In genomic region chr3:101228441-101228840, GRCh38 we compare ENCODE assay signal across 16 cellular contexts.
DNase-seq lines count a peak whose midpoint lies in the region; ATAC-seq, FAIRE-seq and TF ChIP-seq lines count a peak whose summit lies in the region.
"Had no signal": no experiment of that assay in that cellular context is flagged by ENCODE, and none has a peak within 500 bp of the region (broad histone marks: within the 10 kb centered on the region; RNA-seq: fewer than 3 reads in every experiment).

No MANE protein-coding gene starts in this region.

- H3K36me3 ChIP-seq in HEK293 (ENCODE audit: control insufficient read depth in 2 of 2, insufficient read depth in 1 of 2, low read length in 2 of 2) (no peaks in the 10 kb centered on the region), K562 (ENCODE audit: control insufficient read depth, insufficient read depth, low read length) (no peaks in the 10 kb centered on the region), mesendoderm (ENCODE audit: control insufficient read depth, insufficient read depth, low read length) (no peaks in the 10 kb centered on the region)
- H3K36me3 ChIP-seq: BLaER1, HAP-1 had no signal

- TF ChIP-seq POLR2A in K562 (conservative IDR thresholded peaks at IDR 0.05), result no peak

- H3K27ac ChIP-seq in HEK293 (ENCODE audit: extremely low read depth, low read depth, low read length) (no peak overlapping the region), K562 (ENCODE audit: extremely low read depth, low read depth, low read length) (no peak overlapping the region), mesendoderm (ENCODE audit: low read depth, low read length) (no peak overlapping the region)
- H3K27ac ChIP-seq: BLaER1, GM23248 had no signal

- peak overlapping the region; percentile 46 for H3K27ac Mint-ChIP-seq in type B pancreatic cell
- H3K27ac Mint-ChIP-seq: CD14-positive monocyte; CD4-positive, alpha-beta memory T cell had no signal

- H3K4me2 ChIP-seq in K562 (ENCODE audit: insufficient read depth, low read length) (no peak overlapping the region), mesendoderm (ENCODE audit: low read length) (no peak overlapping the region)
- H3K4me2 ChIP-seq: BLaER1 had no signal

- H2BK120ac ChIP-seq in mesendoderm (ENCODE audit: low read depth, low read length), result no peak overlapping the region

- no peak overlapping the region for H3K9ac ChIP-seq in K562 (ENCODE audit: insufficient read depth in 1 of 2, low read depth in 2 of 2, low read length in 2 of 2)
- H3K9ac ChIP-seq in mesendoderm (ENCODE audit: low read length), result no peak overlapping the region
- H3K9ac ChIP-seq: BLaER1, GM23248 had no signal

- no peaks in the 10 kb centered on the region for H3K36me3 Mint-ChIP-seq in type B pancreatic cell
- H3K36me3 Mint-ChIP-seq: CD14-positive monocyte; CD4-positive, alpha-beta memory T cell had no signal

- CTCF ChIA-PET in HEK293 (lab: Yijun Ruan, JAX), result no interaction called here
- CTCF ChIA-PET in K562 (lab: Yijun Ruan, JAX; ENCODE audit: low intra/inter-chr PET ratio), result no interaction called here

- peaks cover 4% of the 10 kb centered on the region for H3K4me1 Mint-ChIP-seq in type B pancreatic cell (ENCODE audit: unreplicated experiment)
- H3K4me1 Mint-ChIP-seq: CD14-positive monocyte; CD4-positive, alpha-beta memory T cell had no signal

- intact Hi-C loops in K562 (cut with micrococcal nuclease), result no loop called here

- H3K18ac ChIP-seq in mesendoderm (ENCODE audit: low read length), result no peak overlapping the region

- H3K9me3 ChIP-seq in HEK293 (ENCODE audit: control insufficient read depth, insufficient read depth, low read depth, low read length), result no peaks in the 10 kb centered on the region
- H3K9me3 ChIP-seq in K562 (replicated peaks; ENCODE audit: control insufficient read depth, insufficient read depth, low read depth, low read length), result no peaks in the 10 kb centered on the region
- H3K9me3 ChIP-seq: BLaER1, HAP-1 had no signal

- H3K27me3 Mint-ChIP-seq in type B pancreatic cell, result no peaks in the 10 kb centered on the region
- H3K27me3 Mint-ChIP-seq: CD4-positive, alpha-beta memory T cell had no signal

- BruUV-seq in K562 (replicated peaks; lab: Mats Ljungman, UMichigan), result no TSS peak

- peak overlapping the region; percentile 39 for H4K8ac ChIP-seq in mesendoderm (ENCODE audit: low read depth, low read length)

- ATAC-seq in K562, result no peak
- no peak for ATAC-seq in GM21515 (IDR thresholded peaks at IDR 0.05; ENCODE audit: unreplicated experiment)

- no peak overlapping the region for H3K23ac ChIP-seq in mesendoderm (ENCODE audit: low read length)

- in situ Hi-C loops in K562 (cut with MboI), result no loop called here

- no peaks in the 10 kb centered on the region for H4K20me1 ChIP-seq in K562 (replicated peaks; ENCODE audit: control insufficient read depth, insufficient read depth, low read length)
- H4K20me1 ChIP-seq: BLaER1 had no signal

- H3K56ac ChIP-seq in mesendoderm (ENCODE audit: low read length), result no peak overlapping the region

- no peaks in the 10 kb centered on the region for H3K27me3 ChIP-seq in K562 (ENCODE audit: control insufficient read depth in 2 of 2, insufficient read depth in 2 of 2, low read length in 2 of 2)
- no peaks in the 10 kb centered on the region for H3K27me3 ChIP-seq in mesendoderm (ENCODE audit: insufficient read depth, low read length, poor library complexity)
- H3K27me3 ChIP-seq: BLaER1 had no signal

- POLR2A ChIA-PET in HEK293 (lab: Yijun Ruan, JAX), result no interaction called here
- POLR2A ChIA-PET in K562 (lab: Yijun Ruan, JAX), result interaction anchor here (1.2 kb wide), 1 partner anchor 8 kb away, joined by 4 read pairs; no protein-coding TSS in a partner anchor

- H3K79me1 ChIP-seq in mesendoderm (ENCODE audit: low read length), result no peaks in the 10 kb centered on the region

- H3K79me2 ChIP-seq in K562 (ENCODE audit: control insufficient read depth, insufficient read depth, low read length) (no peaks in the 10 kb centered on the region), mesendoderm (ENCODE audit: control insufficient read depth, insufficient read depth, low read length) (no peaks in the 10 kb centered on the region)

- no peak for TF ChIP-seq EP300 in K562 (IDR thresholded peaks at IDR 0.05; ENCODE audit: low read length)

- TF ChIP-seq CTCF in HEK293 (tag by site-specific recombination; IDR thresholded peaks at IDR 0.05), result no peak
- TF ChIP-seq CTCF in K562 (IDR thresholded peaks at IDR 0.05 in 2 of 3, conservative IDR thresholded peaks at IDR 0.05 in 1 of 3; ENCODE audit: insufficient read depth in 2 of 3, low read depth in 1 of 3, low read length in 3 of 3), result no peak
- TF ChIP-seq CTCF in type B pancreatic cell (conservative IDR thresholded peaks at IDR 0.05), result no peak

- no peak for FAIRE-seq in K562 (lab: Jason Lieb, UNC)

- no peak overlapping the region for H2AK5ac ChIP-seq in mesendoderm (ENCODE audit: low read length)

- H2AFZ ChIP-seq in K562 (ENCODE audit: low read depth, low read length), result no peak overlapping the region
- H2AFZ ChIP-seq: GM23248 had no signal

- no peak overlapping the region for H3K4me3 Mint-ChIP-seq in type B pancreatic cell
- H3K4me3 Mint-ChIP-seq: CD14-positive monocyte; CD4-positive, alpha-beta memory T cell had no signal

- H3K4me3 ChIP-seq in HEK293 (ENCODE audit: low read depth, low read length), result no peak overlapping the region
- no peak overlapping the region for H3K4me3 ChIP-seq in K562
- no peak overlapping the region for H3K4me3 ChIP-seq in mesendoderm (ENCODE audit: low read length)
- H3K4me3 ChIP-seq: BLaER1, GM23248, HAP-1 had no signal

- no peak overlapping the region for H3K4ac ChIP-seq in mesendoderm (ENCODE audit: low read depth, low read length)

- H2BK5ac ChIP-seq in mesendoderm (ENCODE audit: low read length), result no peak overlapping the region

- no peaks in the 10 kb centered on the region for H3K4me1 ChIP-seq in HEK293 (ENCODE audit: control insufficient read depth, insufficient read depth, low read length)
- peaks cover 0 to 6% of the 10 kb centered on the region in 2 experiments; a peak in 1 of 5 replicates for H3K4me1 ChIP-seq in K562 (replicated peaks in 1 of 2; ENCODE audit: control insufficient read depth in 2 of 2, insufficient read depth in 2 of 2, low read length in 2 of 2)
- H3K4me1 ChIP-seq in mesendoderm (ENCODE audit: control insufficient read depth, low read depth, low read length), result no peaks in the 10 kb centered on the region
- H3K4me1 ChIP-seq: HAP-1 had no signal

- H3K9me3 Mint-ChIP-seq in type B pancreatic cell, result no peaks in the 10 kb centered on the region
- H3K9me3 Mint-ChIP-seq: CD4-positive, alpha-beta memory T cell had no signal

- no peak overlapping the region for H4K5ac ChIP-seq in mesendoderm (ENCODE audit: low read length)

- no peak; a peak in 1 of 4 replicates for TF ChIP-seq RAD21 in K562 (CRISPR knock-in tag; conservative IDR thresholded peaks at IDR 0.05 in 1 of 2, IDR thresholded peaks at IDR 0.05 in 1 of 2)

- no peaks in the 10 kb centered on the region for H3K9me1 ChIP-seq in K562 (ENCODE audit: control insufficient read depth, insufficient read depth, low read length)

- no peak for DNase-seq in K562 (ENCODE audit: extremely low read depth in 1 of 4, low spot score in 3 of 4)
- DNase-seq in mesendoderm, result peak; percentile 63
- no peak for DNase-seq in type B pancreatic cell (ENCODE audit: extremely low spot score, unreplicated experiment)
- no peak for DNase-seq in NCI-H2227 (lab: John Stamatoyannopoulos, UW; ENCODE audit: unreplicated experiment)
- DNase-seq in NCI-H526 treated with DMSO at 0.1 percent for 48 hours (lab: John Stamatoyannopoulos, UW), result no peak
- DNase-seq: 8988T; CD4-positive, alpha-beta memory T cell; DMS153; DMS79; GDM1; GM23248 had no signal

- 0% methylated on average over 2 of the region's 3 CpGs for whole genome bisulfite sequencing in K562 (ENCODE audit: insufficient coverage, low coverage, missing lambda C conversion rate)
- WGBS in mesendoderm (ENCODE audit: extremely low coverage, insufficient coverage, low lambda C conversion rate), result no CpG with 5 or more reads among the region's 3 CpGs

- H2BK15ac ChIP-seq in mesendoderm (replicated peaks; ENCODE audit: low read depth), result no peak overlapping the region

TF ChIP-seq in HEK293, 187 proteins besides CTCF, POLR2A, EP300 and RAD21:
- TF ChIP-seq ZNF311 (tag by site-specific recombination; IDR thresholded peaks at IDR 0.05; ENCODE audit: borderline replicate concordance) (no peak), ZNF366 (tag by site-specific recombination; conservative IDR thresholded peaks at IDR 0.05) (no peak), SCRT2 (tag by site-specific recombination; IDR thresholded peaks at IDR 0.05) (peak; percentile 62)

TF ChIP-seq in K562, 482 proteins besides CTCF, POLR2A, EP300 and RAD21:
- no peak for TF ChIP-seq EHMT2 (IDR thresholded peaks at IDR 0.05)
- TF ChIP-seq SRF (CRISPR knock-in tag; IDR thresholded peaks at IDR 0.05), result 0 out of 4 replicates have a peak, but pooled peaks of 1 of the 2 experiments have one; percentile 30
- TF ChIP-seq FOXJ2 (tag; IDR thresholded peaks at IDR 0.05), result peak; percentile 64; the same call in 1 of the 2 replicates
